ENCODE assay signal across 1 cellular context in the genomic region with DNA sequence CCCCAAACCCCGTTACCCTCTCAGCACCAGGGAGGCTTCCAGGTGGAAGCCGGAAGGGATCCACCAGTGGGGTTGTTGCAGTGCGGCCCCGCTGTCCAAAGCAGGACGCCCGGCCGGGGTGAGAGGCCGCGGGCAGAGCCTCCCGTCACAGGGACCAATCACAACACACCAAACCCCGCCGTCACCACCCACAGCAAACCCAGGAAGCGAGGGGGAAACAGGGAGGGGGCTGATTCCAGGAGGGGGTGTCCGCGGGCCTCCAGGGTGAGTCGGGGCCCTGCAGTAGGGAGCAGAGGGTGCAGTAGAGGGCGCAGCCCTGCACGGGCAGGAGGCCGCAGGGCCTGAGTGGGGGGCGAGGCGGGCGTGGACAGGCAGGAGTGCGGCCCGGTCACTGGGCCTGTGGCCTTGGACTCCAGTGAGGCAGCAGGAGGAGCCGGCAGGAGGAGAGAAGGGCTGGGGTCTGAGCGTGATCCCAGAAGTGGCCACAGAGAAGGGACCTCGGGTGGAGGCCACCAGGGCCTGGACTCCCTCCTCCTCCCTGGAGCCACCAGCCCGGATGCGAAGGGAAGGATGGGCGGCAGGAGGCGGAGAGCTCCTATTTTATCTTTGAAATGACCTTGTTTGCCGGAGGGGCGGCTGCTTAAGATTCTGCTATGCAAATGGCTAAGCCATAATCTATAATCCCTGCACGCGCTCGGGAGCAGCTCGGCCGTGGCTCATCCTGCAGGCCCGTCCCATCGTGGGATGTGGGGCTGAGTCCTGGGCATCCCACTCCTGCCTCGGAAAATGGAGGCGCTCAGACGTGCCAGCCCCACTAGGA.
TF ChIP-seq lines count a peak whose summit lies in the region.

No MANE protein-coding gene starts in this region.

TF ChIP-seq in H1, 55 proteins besides CTCF, POLR2A, EP300 and RAD21:
- TF ChIP-seq SP1 (IDR thresholded peaks at IDR 0.05; ENCODE audit: low read depth, low read length), result no peak
- TF ChIP-seq CHD7 (IDR thresholded peaks at IDR 0.05; ENCODE audit: insufficient replicate concordance, low read length), result no peak
- TF ChIP-seq RFX5 (IDR thresholded peaks at IDR 0.05; ENCODE audit: borderline replicate concordance, low read depth, low read length), result no peak
